Comparison of ENCODE assay signal across 9 cellular contexts in genomic region chr10:91452063-91452462, GRCh38.
"Had no signal": no experiment of that assay in that cellular context is flagged by ENCODE, and none has a peak within 500 bp of the region (broad histone marks: within the 10 kb centered on the region; RNA-seq: fewer than 3 reads in every experiment).

No MANE protein-coding gene starts in this region.

- ATAC-seq: GM23338, HCT116 had no signal

- H3K4me1 ChIP-seq: HAP-1 had no signal

- H3K4me2 ChIP-seq: GM23338 had no signal

- H3K4me3 ChIP-seq: GM23248, GM23338, HAP-1 had no signal

- DNase-seq: GM23248, GOT3, H7, H9, HCEC 1CT, HFFc6 had no signal

- H3K27ac ChIP-seq: GM23248 had no signal

- H3K9ac ChIP-seq: GM23248 had no signal

- H3K36me3 ChIP-seq: HAP-1 had no signal

- H2AFZ ChIP-seq: GM23248, GM23338 had no signal
